30 cellular contexts compared by ENCODE assay signal in genomic region chr4:89382439-89382838, GRCh38.
"Had no signal": no experiment of that assay in that cellular context is flagged by ENCODE, and none has a peak within 500 bp of the region (broad histone marks: within the 10 kb centered on the region; RNA-seq: fewer than 3 reads in every experiment).

No MANE protein-coding gene starts in this region.

- H3K4me1 ChIP-seq: colonic mucosa, gastroesophageal sphincter, prostate gland, right atrium auricular region, suprapubic skin, tibial artery, upper lobe of right lung had no signal

- H3K27me3 ChIP-seq: cardiac muscle cell, colonic mucosa, gastroesophageal sphincter, hepatocyte, ovary, right atrium auricular region, suprapubic skin, tibial artery, upper lobe of right lung had no signal

- H3K79me2 ChIP-seq: hepatocyte had no signal

- H3K9me3 ChIP-seq: colonic mucosa, ovary, prostate gland, suprapubic skin, tibial artery, upper lobe of right lung had no signal

- H3K27ac ChIP-seq: cardiac muscle cell, colonic mucosa, dorsolateral prefrontal cortex, gastroesophageal sphincter, hepatocyte, ovary, prostate gland, right atrium auricular region, suprapubic skin, tibial artery, upper lobe of right lung, VCaP had no signal

- H3K36me3 ChIP-seq: cardiac muscle cell, colonic mucosa, gastroesophageal sphincter, ovary, prostate gland, right atrium auricular region, suprapubic skin, tibial artery, upper lobe of right lung had no signal

- H2AFZ ChIP-seq: hepatocyte had no signal

- H3K4me3 ChIP-seq: cardiac muscle cell, colonic mucosa, dorsolateral prefrontal cortex, gastroesophageal sphincter, hepatocyte, ovary, prostate gland, right atrium auricular region, suprapubic skin, tibial artery, upper lobe of right lung had no signal

- H3K4me2 ChIP-seq: hepatocyte had no signal

- DNase-seq: activated CD4-positive, alpha-beta T cell treated with anti-CD3 and anti-CD28 coated beads for 4 hours; activated CD4-positive, alpha-beta T cell treated with anti-CD3 and anti-CD28 coated beads, Interleukin-2, amount 50 U/mL, for 48 hours; activated gamma-delta T cell treated with Interleukin-2 at 50 U/mL for 16 hours; activated naive CD4-positive, alpha-beta T cell treated with anti-CD3 and anti-CD28 coated beads, Interleukin-2, amount 50 U/mL, for 16 hours; activated T-cell treated with anti-CD3 and anti-CD28 coated beads, Interleukin-2, amount 50 U/mL, for 4 hours; amniotic stem cell; cerebellar nuclear complex; colonic mucosa; dorsolateral prefrontal cortex; effector memory CD4-positive, alpha-beta T cell; erythroblast; left cardiac atrium; left ventricle myocardium superior; midbrain; naive thymus-derived CD4-positive, alpha-beta T cell; ovary; stimulated activated CD4-positive, alpha-beta T cell treated with anti-CD3 and anti-CD28 coated beads, Interleukin-15, amount 100 ng/mL, for 24 hours; stimulated activated CD4-positive, alpha-beta T cell treated with anti-CD3 and anti-CD28 coated beads, Interleukin-2, amount 100 ng/mL, for 24 hours; stimulated activated naive CD4-positive, alpha-beta T cell; T-helper 9 cell; tibial artery; upper lobe of right lung had no signal

- ATAC-seq: activated T-cell treated with anti-CD3 and anti-CD28 coated beads, Interleukin-2, amount 50 U/mL, for 4 hours; activated T-helper 17 cell treated with anti-CD3 and anti-CD28 coated beads, Interleukin-2, amount 50 U/mL, for 72 hours; gastroesophageal sphincter; left cardiac atrium; left ventricle myocardium superior; naive thymus-derived CD4-positive, alpha-beta T cell; upper lobe of right lung had no signal
